In the genomic region with DNA sequence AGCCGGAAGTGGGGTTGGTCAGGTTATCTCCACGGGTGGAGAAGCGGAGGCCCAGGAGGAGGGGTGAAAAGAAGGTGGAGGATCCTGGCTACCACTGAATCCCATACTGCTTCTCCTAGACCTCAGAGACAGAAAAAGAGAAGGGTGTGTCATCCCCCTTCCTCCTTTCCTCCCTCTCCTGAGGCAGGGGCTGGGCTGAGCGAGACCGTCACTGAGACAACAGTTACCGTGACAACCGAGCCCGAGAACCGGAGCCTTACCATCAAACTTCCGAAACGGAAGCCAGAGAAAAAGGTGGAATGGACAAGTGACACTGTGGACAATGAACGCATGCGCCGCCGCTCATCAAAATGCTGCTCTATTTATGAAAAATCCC, we compare ENCODE assay signal across 8 cellular contexts. TPM values are rescaled to one million over a fixed set of nuclear protein-coding genes. Genes with fewer than 3 reads are reported as not detected.
A peak's percentile ranks its signal among the peaks of the same experiment; 100 is the strongest.
DNase-seq lines count a peak whose midpoint lies in the region; ATAC-seq and TF ChIP-seq lines count a peak whose summit lies in the region.

No MANE protein-coding gene starts in this region.

- H3K4me3 Mint-ChIP-seq in CD4-positive, CD25-positive, alpha-beta regulatory T cell, result peak overlapping the region; percentile 52 to 87 (median 76)

- H3K36me3 Mint-ChIP-seq in CD4-positive, CD25-positive, alpha-beta regulatory T cell, result no peaks in the 10 kb centered on the region

- no peak overlapping the region for H3K27ac ChIP-seq in CD4-positive, CD25-positive, alpha-beta regulatory T cell (ENCODE audit: insufficient read depth, low read length, poor library complexity, severe bottlenecking)
- H3K27ac ChIP-seq in SJCRH30 (no peak overlapping the region), gastroesophageal sphincter (no peak overlapping the region)

- peaks cover 23% of the 10 kb centered on the region for H3K27me3 Mint-ChIP-seq in CD4-positive, CD25-positive, alpha-beta regulatory T cell

- TF ChIP-seq CTCF in gastroesophageal sphincter (IDR thresholded peaks at IDR 0.05), result no peak

- H3K36me3 ChIP-seq in CD4-positive, CD25-positive, alpha-beta regulatory T cell (ENCODE audit: control insufficient read depth, insufficient read depth, low read length), result no peaks in the 10 kb centered on the region
- H3K36me3 ChIP-seq in SJCRH30 (no peaks in the 10 kb centered on the region), gastroesophageal sphincter (no peaks in the 10 kb centered on the region)

- WGBS in gastroesophageal sphincter (ENCODE audit: low coverage in 1 of 2), 2 donors, result 21 to 33% methylated on average over 9 to 12 of the region's 15 CpGs

- no peak for TF ChIP-seq POLR2A in gastroesophageal sphincter (IDR thresholded peaks at IDR 0.05)

- H3K4me3 ChIP-seq in CD4-positive, CD25-positive, alpha-beta regulatory T cell (ENCODE audit: low read depth, low read length), result peak overlapping the region; percentile 61
- no peak overlapping the region for H3K4me3 ChIP-seq in SJCRH30
- no peak overlapping the region for H3K4me3 ChIP-seq in gastroesophageal sphincter

- no peaks in the 10 kb centered on the region for H3K4me1 ChIP-seq in CD4-positive, CD25-positive, alpha-beta regulatory T cell (ENCODE audit: control insufficient read depth, insufficient read depth, low read length, poor library complexity, severe bottlenecking)
- H3K4me1 ChIP-seq in SJCRH30 (peaks cover 6% of the 10 kb centered on the region; the same call in 1 of the 2 replicates), gastroesophageal sphincter (no peaks in the 10 kb centered on the region)

- no peak for TF ChIP-seq EP300 in gastroesophageal sphincter (IDR thresholded peaks at IDR 0.05)

- peak overlapping the region in 2 of 3 donors; percentile 14 to 73 for H3K27ac Mint-ChIP-seq in CD4-positive, CD25-positive, alpha-beta regulatory T cell

- peaks cover 2% of the 10 kb centered on the region for H3K27me3 ChIP-seq in CD4-positive, CD25-positive, alpha-beta regulatory T cell (ENCODE audit: control insufficient read depth, insufficient read depth, low read length)
- 0 out of 2 replicates have a peak, but pooled peaks cover 3% of the 10 kb centered on the region for H3K27me3 ChIP-seq in SJCRH30
- peaks cover 25% of the 10 kb centered on the region for H3K27me3 ChIP-seq in gastroesophageal sphincter

- H3K4me1 Mint-ChIP-seq in CD4-positive, CD25-positive, alpha-beta regulatory T cell, result peaks cover 0 to 6% (median 0%) of the 10 kb centered on the region in 4 donors

- no peak for ATAC-seq in CD4-positive, CD25-positive, alpha-beta regulatory T cell (ENCODE audit: low read depth in 2 of 2)
- ATAC-seq in gastroesophageal sphincter, result no peak

- H3K9me3 ChIP-seq in CD4-positive, CD25-positive, alpha-beta regulatory T cell (ENCODE audit: control insufficient read depth in 2 of 2, low read length in 2 of 2), result no peaks in the 10 kb centered on the region
- H3K9me3 ChIP-seq in SJCRH30 (replicated peaks) (no peaks in the 10 kb centered on the region), gastroesophageal sphincter (no peaks in the 10 kb centered on the region)

- peak in 2 of 3 donors; percentile 7 to 32 for DNase-seq in CD4-positive, CD25-positive, alpha-beta regulatory T cell
- DNase-seq in M059J (ENCODE audit: low read depth) (peak; percentile 37), middle frontal gyrus (ENCODE audit: extremely low spot score, low spot score) (peak; percentile 11), SJCRH30 (no peak), DMS79 (lab: John Stamatoyannopoulos, UW) (no peak), DMS114 treated with DMSO at 0.1 percent for 48 hours (lab: John Stamatoyannopoulos, UW; ENCODE audit: unreplicated experiment) (no peak)
- DNase-seq in activated T-cell treated with anti-CD3 and anti-CD28 coated beads, Interleukin-2, amount 50 U/mL, for 48 hours, result peak; percentile 26 to 42

- no peaks in the 10 kb centered on the region for H3K9me3 Mint-ChIP-seq in CD4-positive, CD25-positive, alpha-beta regulatory T cell

RNA-seq across cellular contexts. Expression of a gene that starts 42.1 kb away (rescaled TPM):
- 2.9 TPM for total RNA-seq in CD4-positive, CD25-positive, alpha-beta regulatory T cell
- polyA plus RNA-seq in CD4-positive, CD25-positive, alpha-beta regulatory T cell, result 1 to 10 TPM; 1.2 to 2.7 (median 2.0) TPM
- 21.0 and 21.6 TPM in 2 replicates for total RNA-seq in M059J (2014; rRNA removed; shearing (Covaris generic))
- total RNA-seq in SJCRH30 (2014; rRNA removed; shearing (Covaris generic)), result 0.15 and 0.67 TPM in 2 replicates
- 10 to 100 TPM in 2 of 4 donors, 1 to 10 TPM in 2; 6.4 to 16.3 (median 11.3) TPM for total RNA-seq in gastroesophageal sphincter

Comparison
In these comparisons a context has a peak if more than half of its experiments do, and no peak if none do; other contexts are left out.
1. DNase-seq: peak in CD4-positive, CD25-positive, alpha-beta regulatory T cell (2 of 3), M059J (single experiment), activated T-cell treated with anti-CD3 and anti-CD28 coated beads, Interleukin-2, amount 50 U/mL, for 48 hours (2 of 2) and middle frontal gyrus (single experiment); none in SJCRH30 (0 of 2), DMS79 (single experiment) and DMS114 treated with DMSO at 0.1 percent for 48 hours (single experiment).